In genomic region chr11:60078021-60078420, GRCh38 we compare ENCODE assay signal across 1 cellular context.
TF ChIP-seq lines count a peak whose summit lies in the region.

No MANE protein-coding gene starts in this region.

TF ChIP-seq in K562, 482 proteins besides CTCF, POLR2A, EP300 and RAD21:
- TF ChIP-seq ARID2 (IDR thresholded peaks at IDR 0.05): no peak
- TF ChIP-seq TRIM24 (IDR thresholded peaks at IDR 0.05): peak in 1 of 2 experiments; percentile 33; a peak in 1 of 4 replicates
TF ChIP-seq in K562: peak in this region for 1.
